14 cellular contexts compared by ENCODE assay signal in genomic region chr13:29991343-29991742, GRCh38.
DNase-seq lines count a peak whose midpoint lies in the region; ATAC-seq and TF ChIP-seq lines count a peak whose summit lies in the region.
"Had no signal": no experiment of that assay in that cellular context is flagged by ENCODE, and none has a peak within 500 bp of the region (broad histone marks: within the 10 kb centered on the region; RNA-seq: fewer than 3 reads in every experiment).

No MANE protein-coding gene starts in this region.

- H3K4me3 Mint-ChIP-seq in activated CD8-positive, alpha-beta T cell treated with anti-CD3 and anti-CD28 coated beads, Interleukin-2, amount 10 ng/mL, durations not matched to agents 7 days and 5 days, result no peak overlapping the region
- H3K4me3 Mint-ChIP-seq in activated CD8-positive, alpha-beta T cell treated with anti-CD3 and anti-CD28 coated beads for 36 hours, result no peak overlapping the region
- no peak overlapping the region for H3K4me3 Mint-ChIP-seq in activated T-helper 2 cell treated with anti-CD3 and anti-CD28 coated beads, Interferon-gamma antibody, Interleukin-2, Interleukin-4, amounts not matched to agents 10 μg/mL and 5 μg/mL and 100 μg/mL, durations not matched to agents 14 hours and 24 hours and 36 hours (ENCODE audit: low read depth)
- H3K4me3 Mint-ChIP-seq: activated CD4-positive, alpha-beta T cell treated with anti-CD3 and anti-CD28 coated beads, Interleukin-2, amount 10 ng/mL, durations not matched to agents 7 days and 5 days had no signal

- H3K27ac Mint-ChIP-seq in activated CD8-positive, alpha-beta T cell treated with anti-CD3 and anti-CD28 coated beads, Interleukin-2, amount 10 ng/mL, durations not matched to agents 7 days and 5 days, result no peak overlapping the region
- no peak overlapping the region for H3K27ac Mint-ChIP-seq in activated CD8-positive, alpha-beta T cell treated with anti-CD3 and anti-CD28 coated beads for 36 hours
- no peak overlapping the region for H3K27ac Mint-ChIP-seq in activated T-helper 2 cell treated with anti-CD3 and anti-CD28 coated beads, Interferon-gamma antibody, Interleukin-2, Interleukin-4, amounts not matched to agents 10 μg/mL and 5 μg/mL and 100 μg/mL, durations not matched to agents 14 hours and 24 hours and 36 hours
- H3K27ac Mint-ChIP-seq: activated CD4-positive, alpha-beta T cell treated with anti-CD3 and anti-CD28 coated beads, Interleukin-2, amount 10 ng/mL, durations not matched to agents 7 days and 5 days had no signal

- TF ChIP-seq CTCF in activated CD8-positive, alpha-beta T cell treated with anti-CD3 and anti-CD28 coated beads for 36 hours (IDR thresholded peaks at IDR 0.05), result no peak

- no peak for ATAC-seq in activated CD8-positive, alpha-beta T cell treated with anti-CD3 and anti-CD28 coated beads, Interleukin-2, amount 10 ng/mL, durations not matched to agents 7 days and 5 days
- no peak for ATAC-seq in activated CD8-positive, alpha-beta T cell treated with anti-CD3 and anti-CD28 coated beads for 36 hours
- ATAC-seq in SK-N-SH treated with all-trans-retinoic acid at 6 μM for 48 hours, result peak; percentile 78; the same call in 2 of the 3 replicates
- no peak for ATAC-seq in GM21381 (IDR thresholded peaks at IDR 0.05; ENCODE audit: unreplicated experiment)

- POLR2A ChIA-PET in activated CD8-positive, alpha-beta T cell treated with anti-CD3 and anti-CD28 coated beads, Interleukin-2, amount 10 ng/mL, durations not matched to agents 7 days and 5 days (lab: Charles Lee), result no interaction called here
- POLR2A ChIA-PET in activated CD8-positive, alpha-beta T cell treated with anti-CD3 and anti-CD28 coated beads for 36 hours (lab: Charles Lee), result no interaction called here

- H3K36me3 Mint-ChIP-seq in activated CD8-positive, alpha-beta T cell treated with anti-CD3 and anti-CD28 coated beads, Interleukin-2, amount 10 ng/mL, durations not matched to agents 7 days and 5 days (ENCODE audit: low read depth), result peaks cover 3% of the 10 kb centered on the region
- peaks cover 3% of the 10 kb centered on the region for H3K36me3 Mint-ChIP-seq in activated CD8-positive, alpha-beta T cell treated with anti-CD3 and anti-CD28 coated beads for 36 hours (ENCODE audit: low read depth)
- peaks cover 10% of the 10 kb centered on the region for H3K36me3 Mint-ChIP-seq in activated T-helper 2 cell treated with anti-CD3 and anti-CD28 coated beads, Interferon-gamma antibody, Interleukin-2, Interleukin-4, amounts not matched to agents 10 μg/mL and 5 μg/mL and 100 μg/mL, durations not matched to agents 14 hours and 24 hours and 36 hours (ENCODE audit: low read depth)

- peaks cover 17% of the 10 kb centered on the region for H3K9me3 Mint-ChIP-seq in activated CD8-positive, alpha-beta T cell treated with anti-CD3 and anti-CD28 coated beads, Interleukin-2, amount 10 ng/mL, durations not matched to agents 7 days and 5 days (ENCODE audit: insufficient read depth)
- peaks cover 10% of the 10 kb centered on the region for H3K9me3 Mint-ChIP-seq in activated CD8-positive, alpha-beta T cell treated with anti-CD3 and anti-CD28 coated beads for 36 hours
- H3K9me3 Mint-ChIP-seq in activated T-helper 2 cell treated with anti-CD3 and anti-CD28 coated beads, Interferon-gamma antibody, Interleukin-2, Interleukin-4, amounts not matched to agents 10 μg/mL and 5 μg/mL and 100 μg/mL, durations not matched to agents 14 hours and 24 hours and 36 hours, result peaks cover 16% of the 10 kb centered on the region

- intact Hi-C loops in activated CD8-positive, alpha-beta T cell treated with anti-CD3 and anti-CD28 coated beads for 36 hours (cut with micrococcal nuclease), result no loop called here
- intact Hi-C loops in activated T-helper 2 cell treated with anti-CD3 and anti-CD28 coated beads, Interferon-gamma antibody, Interleukin-2, Interleukin-4, amounts not matched to agents 10 μg/mL and 5 μg/mL and 100 μg/mL, durations not matched to agents 14 hours and 24 hours and 36 hours (cut with micrococcal nuclease), result no loop called here

- CTCF ChIA-PET in activated CD8-positive, alpha-beta T cell treated with anti-CD3 and anti-CD28 coated beads, Interleukin-2, amount 10 ng/mL, durations not matched to agents 7 days and 5 days (lab: Charles Lee), result interaction anchor here (0.6 kb wide), 1 partner anchor 14 kb away, joined by 3 read pairs; no protein-coding TSS in a partner anchor
- CTCF ChIA-PET in activated CD8-positive, alpha-beta T cell treated with anti-CD3 and anti-CD28 coated beads for 36 hours (lab: Charles Lee), result no interaction called here

- no peaks in the 10 kb centered on the region for H3K4me1 Mint-ChIP-seq in activated CD8-positive, alpha-beta T cell treated with anti-CD3 and anti-CD28 coated beads, Interleukin-2, amount 10 ng/mL, durations not matched to agents 7 days and 5 days (ENCODE audit: low read depth)
- no peaks in the 10 kb centered on the region for H3K4me1 Mint-ChIP-seq in activated CD8-positive, alpha-beta T cell treated with anti-CD3 and anti-CD28 coated beads for 36 hours (ENCODE audit: low read depth)
- H3K4me1 Mint-ChIP-seq in activated T-helper 2 cell treated with anti-CD3 and anti-CD28 coated beads, Interferon-gamma antibody, Interleukin-2, Interleukin-4, amounts not matched to agents 10 μg/mL and 5 μg/mL and 100 μg/mL, durations not matched to agents 14 hours and 24 hours and 36 hours (ENCODE audit: low read depth), result no peaks in the 10 kb centered on the region
- H3K4me1 Mint-ChIP-seq: activated CD4-positive, alpha-beta T cell treated with anti-CD3 and anti-CD28 coated beads, Interleukin-2, amount 10 ng/mL, durations not matched to agents 7 days and 5 days had no signal

- H3K27me3 Mint-ChIP-seq in activated CD8-positive, alpha-beta T cell treated with anti-CD3 and anti-CD28 coated beads, Interleukin-2, amount 10 ng/mL, durations not matched to agents 7 days and 5 days (ENCODE audit: low read depth), result peaks cover 3% of the 10 kb centered on the region
- H3K27me3 Mint-ChIP-seq in activated CD8-positive, alpha-beta T cell treated with anti-CD3 and anti-CD28 coated beads for 36 hours, result peaks cover 1% of the 10 kb centered on the region
- peaks cover 3% of the 10 kb centered on the region for H3K27me3 Mint-ChIP-seq in activated T-helper 2 cell treated with anti-CD3 and anti-CD28 coated beads, Interferon-gamma antibody, Interleukin-2, Interleukin-4, amounts not matched to agents 10 μg/mL and 5 μg/mL and 100 μg/mL, durations not matched to agents 14 hours and 24 hours and 36 hours (ENCODE audit: low read depth)

- peak; percentile 9 for DNase-seq in activated CD8-positive, alpha-beta T cell treated with anti-CD3 and anti-CD28 coated beads, Interleukin-2, amount 10 ng/mL, durations not matched to agents 7 days and 5 days
- no peak for DNase-seq in activated CD8-positive, alpha-beta T cell treated with anti-CD3 and anti-CD28 coated beads for 36 hours
- DNase-seq in fibroblast of peridontal ligament (ENCODE audit: extremely low read depth) (peak; percentile 83), stromal cell of bone marrow (ENCODE audit: low read depth) (peak; percentile 87)
- no peak for DNase-seq in activated CD4-positive, alpha-beta T cell treated with anti-CD3 and anti-CD28 coated beads, Interleukin-2, amount 50 U/mL, for 1 hour
- DNase-seq in activated T-helper 2 cell treated with anti-CD3 and anti-CD28 coated beads, Interferon-gamma antibody, Interleukin-2, Interleukin-4, amounts not matched to agents 10 μg/mL and 5 μg/mL and 100 μg/mL, durations not matched to agents 14 hours and 24 hours and 36 hours (ENCODE audit: low spot score), result no peak
- DNase-seq: 8988T; activated CD4-positive, alpha-beta T cell treated with anti-CD3 and anti-CD28 coated beads, Interleukin-2, amount 10 ng/mL, durations not matched to agents 7 days and 5 days; activated naive CD4-positive, alpha-beta T cell treated with anti-CD3 and anti-CD28 coated beads, Interleukin-2, amount 50 U/mL, for 16 hours; NCI-H1092 treated with DMSO at 0.1 percent for 48 hours; NCI-H774; posterior cingulate gyrus had no signal

TF ChIP-seq in SK-N-SH treated with all-trans-retinoic acid at 6 μM for 48 hours, 23 proteins besides CTCF, POLR2A, EP300 and RAD21:
- TF ChIP-seq BACH2 (CRISPR knock-in tag; IDR thresholded peaks at IDR 0.05; ENCODE audit: borderline replicate concordance) (no peak), TCF4 (CRISPR knock-in tag; IDR thresholded peaks at IDR 0.05; ENCODE audit: borderline replicate concordance) (no peak), CSRNP3 (CRISPR knock-in tag; IDR thresholded peaks at IDR 0.05) (no peak)

Comparison
In these comparisons a context has a peak if more than half of its experiments do, and no peak if none do; other contexts are left out.
1. DNase-seq: peak in activated CD8-positive, alpha-beta T cell treated with anti-CD3 and anti-CD28 coated beads, Interleukin-2, amount 10 ng/mL, durations not matched to agents 7 days and 5 days (single experiment), fibroblast of peridontal ligament (single experiment) and stromal cell of bone marrow (single experiment); none in activated CD8-positive, alpha-beta T cell treated with anti-CD3 and anti-CD28 coated beads for 36 hours (single experiment), activated CD4-positive, alpha-beta T cell treated with anti-CD3 and anti-CD28 coated beads, Interleukin-2, amount 50 U/mL, for 1 hour (single experiment) and activated T-helper 2 cell treated with anti-CD3 and anti-CD28 coated beads, Interferon-gamma antibody, Interleukin-2, Interleukin-4, amounts not matched to agents 10 μg/mL and 5 μg/mL and 100 μg/mL, durations not matched to agents 14 hours and 24 hours and 36 hours (single experiment).